22 cellular contexts compared by ENCODE assay signal in the genomic region with DNA sequence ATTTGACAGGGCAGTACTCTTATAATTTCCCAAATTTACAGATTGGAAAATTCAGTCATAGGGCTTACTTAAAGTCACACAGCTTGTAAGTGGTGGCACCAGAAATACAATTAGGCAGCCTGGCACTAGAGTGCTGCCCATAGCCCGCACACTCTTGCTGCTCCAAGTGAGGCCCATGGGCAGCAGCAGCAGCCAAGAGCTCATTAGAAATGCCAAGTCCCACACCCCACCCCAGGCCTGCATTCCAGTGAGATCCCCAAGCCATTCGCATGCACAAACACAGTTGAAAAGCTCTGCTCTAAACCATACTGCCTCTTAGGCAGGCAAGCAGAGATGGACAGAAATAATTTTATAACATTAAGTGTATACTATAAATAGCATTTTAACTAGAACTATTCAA.
"Had no signal": no experiment of that assay in that cellular context is flagged by ENCODE, and none has a peak within 500 bp of the region (broad histone marks: within the 10 kb centered on the region; RNA-seq: fewer than 3 reads in every experiment).

No MANE protein-coding gene starts in this region.

- DNase-seq: activated B cell treated with CpG ODN at 0.5 μM for 24 hours; activated CD4-positive, alpha-beta T cell treated with anti-CD3 and anti-CD28 coated beads for 48 hours; activated CD8-positive, alpha-beta T cell treated with anti-CD3 and anti-CD28 coated beads, Interleukin-2, amount 10 ng/mL, durations not matched to agents 7 days and 5 days; activated naive CD4-positive, alpha-beta T cell treated with anti-CD3 and anti-CD28 coated beads, Interleukin-2, amount 10 ng/mL, durations not matched to agents 7 days and 5 days; activated T-cell treated with anti-CD3 and anti-CD28 coated beads, Interleukin-2, amount 50 U/mL, for 24 hours; cerebellar nuclear complex; effector CD8-positive, alpha-beta T cell; heart right ventricle; naive thymus-derived CD4-positive, alpha-beta T cell; ovary; psoas muscle; stimulated activated CD4-positive, alpha-beta T cell treated with anti-CD3 and anti-CD28 coated beads, Interleukin-4, amount 100 ng/mL, for 24 hours; testis; upper lobe of right lung had no signal

- H3K27me3 Mint-ChIP-seq: activated B cell treated with CpG ODN at 0.5 μM for 24 hours; activated naive CD4-positive, alpha-beta T cell treated with anti-CD3 and anti-CD28 coated beads, Interleukin-2, amount 10 ng/mL, durations not matched to agents 7 days and 5 days had no signal

- H3K4me3 ChIP-seq: ascending aorta, breast epithelium, esophagus muscularis mucosa, gastroesophageal sphincter, heart right ventricle, lung, ovary, psoas muscle, testis, upper lobe of right lung had no signal

- H3K27ac Mint-ChIP-seq: activated B cell treated with CpG ODN at 0.5 μM for 24 hours; activated CD8-positive, alpha-beta T cell treated with anti-CD3 and anti-CD28 coated beads, Interleukin-2, amount 10 ng/mL, durations not matched to agents 7 days and 5 days; activated naive CD4-positive, alpha-beta T cell treated with anti-CD3 and anti-CD28 coated beads, Interleukin-2, amount 10 ng/mL, durations not matched to agents 7 days and 5 days; activated T-cell treated with anti-CD3 and anti-CD28 coated beads, Interleukin-2, amount 50 U/mL, for 24 hours; naive thymus-derived CD4-positive, alpha-beta T cell; stimulated activated effector memory CD8-positive, alpha-beta T cell treated with anti-CD3 and anti-CD28 coated beads, Interleukin-12 subunit alpha, Interleukin-12 subunit beta, amount 100 ng/mL, for 72 hours; T-helper 2 cell treated with Interferon-gamma antibody and Interleukin-4, amounts not matched to agents 5 μg/mL and 100 μg/mL, for 36 hours had no signal

- H3K4me1 Mint-ChIP-seq: activated B cell treated with CpG ODN at 0.5 μM for 24 hours; activated naive CD4-positive, alpha-beta T cell treated with anti-CD3 and anti-CD28 coated beads, Interleukin-2, amount 10 ng/mL, durations not matched to agents 7 days and 5 days; naive thymus-derived CD4-positive, alpha-beta T cell; stimulated activated effector memory CD8-positive, alpha-beta T cell treated with anti-CD3 and anti-CD28 coated beads, Interleukin-12 subunit alpha, Interleukin-12 subunit beta, amount 100 ng/mL, for 72 hours had no signal

- H3K4me1 ChIP-seq: breast epithelium, psoas muscle, testis, upper lobe of right lung had no signal

- H3K36me3 Mint-ChIP-seq: activated naive CD4-positive, alpha-beta T cell treated with anti-CD3 and anti-CD28 coated beads, Interleukin-2, amount 10 ng/mL, durations not matched to agents 7 days and 5 days; naive thymus-derived CD4-positive, alpha-beta T cell; stimulated activated effector memory CD8-positive, alpha-beta T cell treated with anti-CD3 and anti-CD28 coated beads, Interleukin-12 subunit alpha, Interleukin-12 subunit beta, amount 100 ng/mL, for 72 hours had no signal

- ATAC-seq: activated CD8-positive, alpha-beta T cell treated with anti-CD3 and anti-CD28 coated beads, Interleukin-2, amount 10 ng/mL, durations not matched to agents 7 days and 5 days; gastroesophageal sphincter; naive thymus-derived CD4-positive, alpha-beta T cell; psoas muscle; sciatic nerve; stimulated activated effector memory CD8-positive, alpha-beta T cell treated with anti-CD3 and anti-CD28 coated beads, Interleukin-12 subunit alpha, Interleukin-12 subunit beta, amount 100 ng/mL, for 72 hours; upper lobe of right lung had no signal

- H3K27me3 ChIP-seq: ascending aorta, breast epithelium, esophagus muscularis mucosa, gastroesophageal sphincter, heart right ventricle, ovary, testis, upper lobe of right lung had no signal

- H3K36me3 ChIP-seq: ascending aorta, breast epithelium, esophagus muscularis mucosa, gastroesophageal sphincter, heart right ventricle, ovary, upper lobe of right lung had no signal

- H3K27ac ChIP-seq: ascending aorta, breast epithelium, esophagus muscularis mucosa, gastroesophageal sphincter, heart right ventricle, ovary, psoas muscle, testis, upper lobe of right lung had no signal

- H3K4me3 Mint-ChIP-seq: activated B cell treated with CpG ODN at 0.5 μM for 24 hours; activated CD8-positive, alpha-beta T cell treated with anti-CD3 and anti-CD28 coated beads, Interleukin-2, amount 10 ng/mL, durations not matched to agents 7 days and 5 days; activated naive CD4-positive, alpha-beta T cell treated with anti-CD3 and anti-CD28 coated beads, Interleukin-2, amount 10 ng/mL, durations not matched to agents 7 days and 5 days; activated T-cell treated with anti-CD3 and anti-CD28 coated beads, Interleukin-2, amount 50 U/mL, for 24 hours; naive thymus-derived CD4-positive, alpha-beta T cell; stimulated activated effector memory CD8-positive, alpha-beta T cell treated with anti-CD3 and anti-CD28 coated beads, Interleukin-12 subunit alpha, Interleukin-12 subunit beta, amount 100 ng/mL, for 72 hours; T-helper 2 cell treated with Interferon-gamma antibody and Interleukin-4, amounts not matched to agents 5 μg/mL and 100 μg/mL, for 36 hours had no signal

- H3K9me3 Mint-ChIP-seq: activated B cell treated with CpG ODN at 0.5 μM for 24 hours; activated naive CD4-positive, alpha-beta T cell treated with anti-CD3 and anti-CD28 coated beads, Interleukin-2, amount 10 ng/mL, durations not matched to agents 7 days and 5 days; activated T-cell treated with anti-CD3 and anti-CD28 coated beads, Interleukin-2, amount 50 U/mL, for 24 hours; stimulated activated effector memory CD8-positive, alpha-beta T cell treated with anti-CD3 and anti-CD28 coated beads, Interleukin-12 subunit alpha, Interleukin-12 subunit beta, amount 100 ng/mL, for 72 hours; T-helper 2 cell treated with Interferon-gamma antibody and Interleukin-4, amounts not matched to agents 5 μg/mL and 100 μg/mL, for 36 hours had no signal
